In genomic region chr17:42276359-42276608, GRCh38 we compare ENCODE assay signal across 8 cellular contexts. TPM values are rescaled to one million over a fixed set of nuclear protein-coding genes. Genes with fewer than 3 reads are reported as not detected.
DNase-seq lines count a peak whose midpoint lies in the region; ATAC-seq lines count a peak whose summit lies in the region.

STAT5B (minus strand) TSS chr17:42276391; CDS start chr17:42232127, 44,264 bp downstream.

- ATAC-seq in GM18517 (IDR thresholded peaks at IDR 0.05; ENCODE audit: unreplicated experiment), result no peak

- in situ Hi-C loops in G401 (cut with HindIII; ENCODE audit: low sequenced_read_pairs), result no loop called here

- peak; percentile 66 for DNase-seq in G401 (ENCODE audit: low spot score)
- no peak for DNase-seq in H4 (ENCODE audit: low spot score)
- DNase-seq in NCI-H1092 treated with DMSO at 0.1 percent for 48 hours (lab: John Stamatoyannopoulos, UW), result peak; percentile 55
- DNase-seq in activated CD4-positive, alpha-beta T cell treated with anti-CD3 and anti-CD28 coated beads for 1 hour, result peak; percentile 46
- peak; percentile 91 for DNase-seq in cerebellum (ENCODE audit: low spot score)
- DNase-seq in kidney glomerular epithelial cell (lab: John Stamatoyannopoulos, UW), result peak; percentile 13
- DNase-seq in stimulated activated CD4-positive, alpha-beta T cell treated with anti-CD3 and anti-CD28 coated beads, Interleukin-1b, Interleukin-23, amount 100 ng/mL, for 4 hours (ENCODE audit: low read depth in 2 of 2), result peak; percentile 47 to 65

RNA-seq across cellular contexts. Expression of gene STAT5B, which starts in this region (rescaled TPM):
- total RNA-seq in G401 (2014; rRNA removed; shearing (Covaris generic)), result 10.4 and 15.8 TPM in 2 replicates
- 13.7 and 25.0 TPM in 2 replicates for total RNA-seq in H4 (2014; rRNA removed; shearing (Covaris generic))
- 28.2 TPM for total RNA-seq in cerebellum
